In genomic region chr4:15755321-15755750, GRCh38 we compare ENCODE assay signal across 9 cellular contexts. TPM values are rescaled to one million over a fixed set of nuclear protein-coding genes. Genes with fewer than 3 reads are reported as not detected.
DNase-seq lines count a peak whose midpoint lies in the region; ATAC-seq and TF ChIP-seq lines count a peak whose summit lies in the region.
"Had no signal": no experiment of that assay in that cellular context is flagged by ENCODE, and none has a peak within 500 bp of the region (broad histone marks: within the 10 kb centered on the region; RNA-seq: fewer than 3 reads in every experiment).

No MANE protein-coding gene starts in this region.

- peak overlapping the region; percentile 54 for H3K4me2 ChIP-seq in DOHH2 (ENCODE audit: low read length)

- H3K9me3 Mint-ChIP-seq in WTC11 = peaks cover 16% of the 10 kb centered on the region

- H4K20me1 ChIP-seq in DOHH2 (ENCODE audit: control insufficient read depth, insufficient read depth, low read depth, low read length) = no peaks in the 10 kb centered on the region

- in situ Hi-C loops in gastrocnemius medialis (cut with MboI; ENCODE audit: low sequenced_read_pairs in 4 of 4) = no loop called here

- H3K9me2 ChIP-seq in DOHH2 (replicated peaks; ENCODE audit: control insufficient read depth, low read length) = no peaks in the 10 kb centered on the region

- H3K4me1 ChIP-seq in DOHH2 (ENCODE audit: control insufficient read depth, low read length) (peaks cover 38% of the 10 kb centered on the region), gastrocnemius medialis (no peaks in the 10 kb centered on the region)

- H3K4me3 ChIP-seq in DOHH2 (ENCODE audit: low read length) (peak overlapping the region; percentile 39), gastrocnemius medialis (no peak overlapping the region)

- no peaks in the 10 kb centered on the region; the same call in 1 of the 2 replicates for H3K9me3 ChIP-seq in DOHH2 (ENCODE audit: control insufficient read depth, insufficient read depth, low read length)
- H3K9me3 ChIP-seq in gastrocnemius medialis = no peaks in the 10 kb centered on the region

- TF ChIP-seq CTCF in DOHH2 (IDR thresholded peaks at IDR 0.05; ENCODE audit: low read depth, low read length, poor library complexity, severe bottlenecking) (no peak), WTC11 (IDR thresholded peaks at IDR 0.05) (no peak), gastrocnemius medialis (IDR thresholded peaks at IDR 0.05 in 4 of 5, conservative IDR thresholded peaks at IDR 0.05 in 1 of 5) (no peak)

- H3K27ac ChIP-seq in DOHH2 (ENCODE audit: low read depth, low read length) = 0 out of 2 replicates have a peak overlapping the region, but pooled peaks have one; percentile 27
- no peak overlapping the region for H3K27ac ChIP-seq in gastrocnemius medialis

- H3K27me3 ChIP-seq in DOHH2 (ENCODE audit: control insufficient read depth, low read length) (no peaks in the 10 kb centered on the region), gastrocnemius medialis (no peaks in the 10 kb centered on the region)

- intact Hi-C loops in gastrocnemius medialis (cut with DNase I; ENCODE audit: low total_unique reads) = no loop called here

- no peaks in the 10 kb centered on the region for H3K36me3 Mint-ChIP-seq in WTC11

- TF ChIP-seq POLR2A in gastrocnemius medialis (IDR thresholded peaks at IDR 0.05) = no peak

- ATAC-seq in WTC11 (no peak), HG02885 (IDR thresholded peaks at IDR 0.05; ENCODE audit: poor library complexity, unreplicated experiment) (no peak), gastrocnemius medialis (no peak)

- no peaks in the 10 kb centered on the region for H3K79me2 ChIP-seq in DOHH2 (ENCODE audit: control insufficient read depth, low read length)

- POLR2A ChIA-PET in WTC11 (lab: Charles Lee) = no interaction called here

- CTCF ChIA-PET in WTC11 (lab: Charles Lee) = interaction anchor here (0.8 to 1.9 kb wide), 2 partner anchors 18 to 29 kb away, joined by 3 to 6 read pairs; no protein-coding TSS in a partner anchor

- no peak overlapping the region for H3K4me3 Mint-ChIP-seq in WTC11

- DNase-seq in HT1080 (ENCODE audit: low read depth) (peak; percentile 56), kidney glomerular epithelial cell (lab: John Stamatoyannopoulos, UW) (peak; percentile 71), WTC11 (ENCODE audit: low spot score) (no peak), SHP77 (lab: John Stamatoyannopoulos, UW) (no peak), gastrocnemius medialis (no peak)
- DNase-seq in activated T-cell treated with anti-CD3 and anti-CD28 coated beads, Interleukin-2, amount 50 U/mL, for 1 hour = peak; percentile 42
- DNase-seq: DMS79 treated with DMSO at 0.1 percent for 48 hours had no signal

- H3K36me3 ChIP-seq in DOHH2 (ENCODE audit: control insufficient read depth, low read length) (no peaks in the 10 kb centered on the region), gastrocnemius medialis (no peaks in the 10 kb centered on the region)

- H3K27ac Mint-ChIP-seq in WTC11 = no peak overlapping the region

- H3F3A ChIP-seq in DOHH2 (ENCODE audit: control insufficient read depth, insufficient read depth) = no peaks in the 10 kb centered on the region

- no peaks in the 10 kb centered on the region for H3K4me1 Mint-ChIP-seq in WTC11

- no peaks in the 10 kb centered on the region; the same call in none of the 2 replicates for H3K27me3 Mint-ChIP-seq in WTC11 (ENCODE audit: low read depth)

TF ChIP-seq in WTC11, 78 proteins besides CTCF, POLR2A, EP300 and RAD21:
- TF ChIP-seq ZNF121 (CRISPR knock-in tag; IDR thresholded peaks at IDR 0.05) = no peak
TF ChIP-seq in WTC11: peak in this region for 0.

RNA-seq across cellular contexts. Expression of gene CD38, which starts 22.8 kb away (rescaled TPM):
- total RNA-seq in HT1080 (2014; rRNA removed; shearing (Covaris generic)) = 0.06 and 0.23 TPM in 2 replicates
- 0.05 and 0.06 TPM in 2 replicates for polyA plus RNA-seq in HT1080 (2015; cell fraction: cytosol; rRNA removed)
- polyA plus RNA-seq in HT1080 (2015; cell fraction: nucleus; rRNA removed) = 0.13 and 0.18 TPM in 2 replicates
- 0.17 to 0.39 TPM (median 0.37 TPM) in 3 replicates for total RNA-seq in WTC11 (2021)
- 1 to 10 TPM in 3 of 4 donors, under 1 TPM in 1; 0.73 to 9.0 (median 2.4) TPM for total RNA-seq in gastrocnemius medialis

RNA-seq across cellular contexts. Expression of gene BST1, which starts 52.5 kb away (rescaled TPM):
- 0.13 and 0.43 TPM in 2 replicates for total RNA-seq in HT1080 (2014; rRNA removed; shearing (Covaris generic))
- 0.33 and 0.49 TPM in 2 replicates for polyA plus RNA-seq in HT1080 (2015; cell fraction: cytosol; rRNA removed)
- polyA plus RNA-seq in HT1080 (2015; cell fraction: nucleus; rRNA removed) = 0.17 TPM in 1 of 2 replicates, not detected in the other
- total RNA-seq in WTC11 (2021) (1.1 to 1.9 TPM (median 1.4 TPM) in 3 replicates), gastrocnemius medialis (1 to 10 TPM in 2 of 4 donors, under 1 TPM in 2; 0.26 to 2.1 (median 0.95) TPM)

Comparison
In these comparisons a context has a peak if more than half of its experiments do, and no peak if none do; other contexts are left out.
1. DNase-seq: peak in HT1080 (single experiment), activated T-cell treated with anti-CD3 and anti-CD28 coated beads, Interleukin-2, amount 50 U/mL, for 1 hour (single experiment) and kidney glomerular epithelial cell (single experiment); none in WTC11 (single experiment), SHP77 (0 of 2) and gastrocnemius medialis (0 of 2).